ENCODE assay signal across 33 cellular contexts in genomic region chr19:23706657-23707056, GRCh38. TPM values are rescaled to one million over a fixed set of nuclear protein-coding genes. Genes with fewer than 3 reads are reported as not detected.
A peak's percentile ranks its signal among the peaks of the same experiment; 100 is the strongest.
DNase-seq lines count a peak whose midpoint lies in the region; ATAC-seq, FAIRE-seq and TF ChIP-seq lines count a peak whose summit lies in the region.
"Had no signal": no experiment of that assay in that cellular context is flagged by ENCODE, and none has a peak within 500 bp of the region (broad histone marks: within the 10 kb centered on the region; RNA-seq: fewer than 3 reads in every experiment).

No MANE protein-coding gene starts in this region.

- in situ Hi-C loops in K562 (cut with MboI), result no loop called here

- no peak overlapping the region for H3K4me3 ChIP-seq in K562
- H3K4me3 ChIP-seq: A549; BLaER1; BLaER1 treated with 17β-estradiol and CSF1 and Interleukin-3, amounts not matched to agents 10 nM and 100 nM had no signal

- ATAC-seq in K562, result no peak
- ATAC-seq: A549; CD8-positive, alpha-beta T cell had no signal

- peak; percentile 10 for DNase-seq in activated CD4-positive, alpha-beta T cell treated with anti-CD3 and anti-CD28 coated beads, Interleukin-2, amount 10 ng/mL, durations not matched to agents 24 days and 14 days
- no peak for DNase-seq in activated CD4-positive, alpha-beta T cell treated with anti-CD3 and anti-CD28 coated beads, Interleukin-2, amount 50 U/mL, for 4 hours
- DNase-seq in K562 (ENCODE audit: extremely low read depth in 1 of 4, low spot score in 3 of 4) (no peak), hippocampal formation (lab: John Stamatoyannopoulos, UW) (no peak)
- DNase-seq: 8988T; ACHN; AML-193; BE2C; C1 segment of cervical spinal cord; Caco-2; Calu3; CD4-positive, alpha-beta memory T cell; CD4-positive, alpha-beta T cell; CD4-positive, CD25-positive, alpha-beta regulatory T cell; CD8-positive, alpha-beta memory T cell; CD8-positive, alpha-beta T cell; COR-L47; DMS 273 treated with DMSO at 0.1 percent for 48 hours; DMS153; DMS53; DMS79; DMS79 treated with DMSO at 0.1 percent for 48 hours; DND-41; EL had no signal

- H3K27ac Mint-ChIP-seq in activated CD4-positive, alpha-beta T cell treated with anti-CD3 and anti-CD28 coated beads, Interleukin-2, amount 10 ng/mL, durations not matched to agents 24 days and 14 days, result no peak overlapping the region
- H3K27ac Mint-ChIP-seq: B cell; CD14-positive monocyte; CD4-positive, alpha-beta T cell; CD4-positive, CD25-positive, alpha-beta regulatory T cell; CD8-positive, alpha-beta memory T cell; CD8-positive, alpha-beta T cell had no signal

- no peaks in the 10 kb centered on the region for H3K9me3 ChIP-seq in K562 (replicated peaks; ENCODE audit: control insufficient read depth, insufficient read depth, low read depth, low read length)
- H3K9me3 ChIP-seq: BE2C, Caco-2 had no signal

- no peak for FAIRE-seq in K562 (lab: Jason Lieb, UNC)
- FAIRE-seq: A204.1, A549, D721Med had no signal

- intact Hi-C loops in activated CD4-positive, alpha-beta T cell treated with anti-CD3 and anti-CD28 coated beads, Interleukin-2, amount 10 ng/mL, durations not matched to agents 24 days and 14 days (cut with micrococcal nuclease), result no loop called here
- intact Hi-C loops in K562 (cut with micrococcal nuclease), result no loop called here

- POLR2A ChIA-PET in K562 (lab: Yijun Ruan, JAX), result no interaction called here

- H3K4me2 ChIP-seq in K562 (ENCODE audit: insufficient read depth, low read length), result no peak overlapping the region
- H3K4me2 ChIP-seq: A549; BLaER1; BLaER1 treated with 17β-estradiol and CSF1 and Interleukin-3, amounts not matched to agents 10 nM and 100 nM had no signal

- TF ChIP-seq EP300 in K562 (IDR thresholded peaks at IDR 0.05; ENCODE audit: low read length), result no peak

- H3K4me1 ChIP-seq in K562 (replicated peaks in 1 of 2; ENCODE audit: control insufficient read depth in 2 of 2, insufficient read depth in 2 of 2, low read length in 2 of 2), result no peaks in the 10 kb centered on the region
- H3K4me1 ChIP-seq: A549; BE2C; BLaER1; BLaER1 treated with 17β-estradiol and CSF1 and Interleukin-3, amounts not matched to agents 10 nM and 100 nM; Caco-2 had no signal

- H3K36me3 Mint-ChIP-seq in activated CD4-positive, alpha-beta T cell treated with anti-CD3 and anti-CD28 coated beads, Interleukin-2, amount 10 ng/mL, durations not matched to agents 24 days and 14 days (ENCODE audit: low read depth), result no peaks in the 10 kb centered on the region
- H3K36me3 Mint-ChIP-seq: CD14-positive monocyte; CD4-positive, alpha-beta memory T cell; CD4-positive, CD25-positive, alpha-beta regulatory T cell; CD8-positive, alpha-beta T cell had no signal

- H3K9ac ChIP-seq in K562 (ENCODE audit: insufficient read depth in 1 of 2, low read depth in 2 of 2, low read length in 2 of 2), result no peak overlapping the region
- H3K9ac ChIP-seq: BLaER1; BLaER1 treated with 17β-estradiol and CSF1 and Interleukin-3, amounts not matched to agents 10 nM and 100 nM had no signal

- WGBS in K562 (ENCODE audit: insufficient coverage, low coverage, missing lambda C conversion rate), result 0% methylated on average over 1 of the region's 1 CpG

- peaks cover 14% of the 10 kb centered on the region for H3K9me3 Mint-ChIP-seq in activated CD4-positive, alpha-beta T cell treated with anti-CD3 and anti-CD28 coated beads, Interleukin-2, amount 10 ng/mL, durations not matched to agents 24 days and 14 days

- no peak overlapping the region for H3K27ac ChIP-seq in K562 (ENCODE audit: extremely low read depth, low read depth, low read length)
- H3K27ac ChIP-seq: 22Rv1; A549; BLaER1; BLaER1 treated with 17β-estradiol and CSF1 and Interleukin-3, amounts not matched to agents 10 nM and 100 nM; C4-2B had no signal

- CTCF ChIA-PET in K562 (lab: Yijun Ruan, JAX; ENCODE audit: low intra/inter-chr PET ratio), result interaction anchor here (0.6 kb wide), 1 partner anchor 160 kb away, joined by 5 read pairs; no protein-coding TSS in a partner anchor

- no peaks in the 10 kb centered on the region for H3K9me1 ChIP-seq in K562 (ENCODE audit: control insufficient read depth, insufficient read depth, low read length)

- no peaks in the 10 kb centered on the region for H4K20me1 ChIP-seq in K562 (replicated peaks; ENCODE audit: control insufficient read depth, insufficient read depth, low read length)
- H4K20me1 ChIP-seq: BLaER1; BLaER1 treated with 17β-estradiol and CSF1 and Interleukin-3, amounts not matched to agents 10 nM and 100 nM had no signal

- TF ChIP-seq POLR2A in K562 (conservative IDR thresholded peaks at IDR 0.05), result no peak

- no TSS peak for BruUV-seq in K562 (replicated peaks; lab: Mats Ljungman, UMichigan)

- no peaks in the 10 kb centered on the region for H3K4me1 Mint-ChIP-seq in activated CD4-positive, alpha-beta T cell treated with anti-CD3 and anti-CD28 coated beads, Interleukin-2, amount 10 ng/mL, durations not matched to agents 24 days and 14 days
- H3K4me1 Mint-ChIP-seq: B cell; CD14-positive monocyte; CD4-positive, alpha-beta memory T cell; CD4-positive, CD25-positive, alpha-beta regulatory T cell; CD8-positive, alpha-beta memory T cell had no signal

- no peak overlapping the region for H3K4me3 Mint-ChIP-seq in activated CD4-positive, alpha-beta T cell treated with anti-CD3 and anti-CD28 coated beads, Interleukin-2, amount 10 ng/mL, durations not matched to agents 24 days and 14 days
- H3K4me3 Mint-ChIP-seq: B cell; CD14-positive monocyte; CD4-positive, alpha-beta memory T cell; CD4-positive, alpha-beta T cell; CD4-positive, CD25-positive, alpha-beta regulatory T cell; CD8-positive, alpha-beta memory T cell; CD8-positive, alpha-beta T cell had no signal

- no peaks in the 10 kb centered on the region for H3K36me3 ChIP-seq in K562 (ENCODE audit: control insufficient read depth, insufficient read depth, low read length)
- H3K36me3 ChIP-seq: BE2C; BLaER1; BLaER1 treated with 17β-estradiol and CSF1 and Interleukin-3, amounts not matched to agents 10 nM and 100 nM had no signal

- H3K79me2 ChIP-seq in K562 (ENCODE audit: control insufficient read depth, insufficient read depth, low read length), result no peaks in the 10 kb centered on the region

- H2AFZ ChIP-seq in K562 (ENCODE audit: low read depth, low read length), result no peak overlapping the region

- TF ChIP-seq CTCF in K562 (IDR thresholded peaks at IDR 0.05 in 2 of 3, conservative IDR thresholded peaks at IDR 0.05 in 1 of 3; ENCODE audit: insufficient read depth in 2 of 3, low read depth in 1 of 3, low read length in 3 of 3), result no peak

- TF ChIP-seq RAD21 in K562 (CRISPR knock-in tag; conservative IDR thresholded peaks at IDR 0.05 in 1 of 2, IDR thresholded peaks at IDR 0.05 in 1 of 2), result no peak

- H3K27me3 ChIP-seq in K562 (ENCODE audit: control insufficient read depth in 2 of 2, insufficient read depth in 2 of 2, low read length in 2 of 2), result no peaks in the 10 kb centered on the region
- H3K27me3 ChIP-seq: BE2C; BLaER1; BLaER1 treated with 17β-estradiol and CSF1 and Interleukin-3, amounts not matched to agents 10 nM and 100 nM had no signal

- H3K27me3 Mint-ChIP-seq in activated CD4-positive, alpha-beta T cell treated with anti-CD3 and anti-CD28 coated beads, Interleukin-2, amount 10 ng/mL, durations not matched to agents 24 days and 14 days, result no peaks in the 10 kb centered on the region
- H3K27me3 Mint-ChIP-seq: B cell had no signal

TF ChIP-seq in K562, 482 proteins besides CTCF, POLR2A, EP300 and RAD21:
- TF ChIP-seq ZNF431 (CRISPR knock-in tag; IDR thresholded peaks at IDR 0.05) (peak; percentile 91), RNF2 (IDR thresholded peaks at IDR 0.05) (no peak)

RNA-seq across cellular contexts. Expression of gene ZNF675, which starts 19.6 kb away (rescaled TPM):
- 17.0 and 17.3 TPM in 2 replicates for total RNA-seq in activated CD4-positive, alpha-beta T cell treated with anti-CD3 and anti-CD28 coated beads, Interleukin-2, amount 10 ng/mL, durations not matched to agents 24 days and 14 days
- 43.8 and 56.9 TPM in 2 replicates for total RNA-seq in K562 (2011; cell fraction: chromatin; rRNA removed; ENCODE audit: low replicate concordance)
- total RNA-seq in K562 (2011; cell fraction: nucleolus; rRNA removed), result 36.0 and 38.4 TPM in 2 replicates
- total RNA-seq in K562 (2011; cell fraction: nucleoplasm; rRNA removed), result 51.0 and 68.4 TPM in 2 replicates
- total RNA-seq in K562 (2014; rRNA removed), result 12.9 and 15.2 TPM in 2 replicates
- 26.5 and 28.0 TPM in 2 replicates for total RNA-seq in K562 (2014; rRNA removed; fragmentation: Illumina TruSeq; extraction: Trizol)
- 22.1 and 26.1 TPM in 2 replicates for total RNA-seq in K562 (2015; rRNA removed; fragmentation: Illumina TruSeq; extraction: Trizol)
- 14.7 and 17.2 TPM in 2 replicates for total RNA-seq in K562 (2021)
- polyA plus RNA-seq in K562 (2011; rRNA removed), result 14.8 and 15.7 TPM in 2 replicates
- 2.6 and 7.6 TPM in 2 replicates for polyA plus RNA-seq in K562 (2011; cell fraction: cytosol; rRNA removed)
- polyA plus RNA-seq in K562 (2011; cell fraction: nucleus; rRNA removed), result 12.5 and 15.2 TPM in 2 replicates
- 7.4 and 8.5 TPM in 2 replicates for polyA plus RNA-seq in K562 (2012)
- 18.6 and 21.6 TPM in 2 replicates for polyA plus RNA-seq in K562 (2014; fragmentation: Illumina TruSeq; extraction: Trizol)
- polyA plus RNA-seq in K562 (2014; fragmentation: Nextera tagmentation; extraction: Ambion mirVana), result 10 to 100 TPM; 13.2 to 21.3 TPM
- polyA plus RNA-seq in K562 (2014; rRNA removed), result 14.1 and 15.7 TPM in 2 replicates
- polyA minus RNA-seq in K562 (2011; rRNA and poly(A)+ RNA removed), result 21.1 and 33.8 TPM in 2 replicates
- 7.1 and 8.1 TPM in 2 replicates for polyA minus RNA-seq in K562 (2011; cell fraction: cytosol; rRNA and poly(A)+ RNA removed)
- polyA minus RNA-seq in K562 (2011; cell fraction: nucleus; rRNA and poly(A)+ RNA removed), result 21.9 and 31.2 TPM in 2 replicates

RNA-seq across cellular contexts. Expression of gene ZNF681, which starts 52.0 kb away (rescaled TPM):
- 2.6 and 3.0 TPM in 2 replicates for total RNA-seq in activated CD4-positive, alpha-beta T cell treated with anti-CD3 and anti-CD28 coated beads, Interleukin-2, amount 10 ng/mL, durations not matched to agents 24 days and 14 days
- total RNA-seq in K562 (2011; cell fraction: chromatin; rRNA removed; ENCODE audit: low replicate concordance), result 2.9 and 12.2 TPM in 2 replicates
- total RNA-seq in K562 (2011; cell fraction: nucleolus; rRNA removed), result 2.3 and 3.0 TPM in 2 replicates
- 5.2 and 8.5 TPM in 2 replicates for total RNA-seq in K562 (2011; cell fraction: nucleoplasm; rRNA removed)
- total RNA-seq in K562 (2014; rRNA removed) (2.8 and 4.1 TPM in 2 replicates), K562 (2014; rRNA removed; fragmentation: Illumina TruSeq; extraction: Trizol) (8.6 and 10.6 TPM in 2 replicates), K562 (2015; rRNA removed; fragmentation: Illumina TruSeq; extraction: Trizol) (7.4 TPM in 2 replicates), K562 (2021) (4.1 and 5.1 TPM in 2 replicates)
- polyA plus RNA-seq in K562 (2011; rRNA removed) (4.7 and 5.8 TPM in 2 replicates), K562 (2014; fragmentation: Illumina TruSeq; extraction: Trizol) (4.9 and 6.7 TPM in 2 replicates), K562 (2014; fragmentation: Nextera tagmentation; extraction: Ambion mirVana) (1 to 10 TPM; 3.0 to 3.1 TPM), K562 (2014; rRNA removed) (3.1 and 4.9 TPM in 2 replicates)
- polyA plus RNA-seq in K562 (2011; cell fraction: cytosol; rRNA removed), result 1.1 and 3.2 TPM in 2 replicates
- polyA plus RNA-seq in K562 (2011; cell fraction: nucleus; rRNA removed), result 2.3 and 3.2 TPM in 2 replicates
- 2.5 and 4.4 TPM in 2 replicates for polyA plus RNA-seq in K562 (2012)
- 7.3 and 10.7 TPM in 2 replicates for polyA minus RNA-seq in K562 (2011; rRNA and poly(A)+ RNA removed)
- polyA minus RNA-seq in K562 (2011; cell fraction: cytosol; rRNA and poly(A)+ RNA removed), result 2.8 and 4.5 TPM in 2 replicates
- 2.3 and 4.2 TPM in 2 replicates for polyA minus RNA-seq in K562 (2011; cell fraction: nucleus; rRNA and poly(A)+ RNA removed)
